ENCODE assay signal across 29 cellular contexts in genomic region chr9:94144394-94144793, GRCh38.
A peak's percentile ranks its signal among the peaks of the same experiment; 100 is the strongest.
DNase-seq lines count a peak whose midpoint lies in the region; ATAC-seq, FAIRE-seq and TF ChIP-seq lines count a peak whose summit lies in the region.
"Had no signal": no experiment of that assay in that cellular context is flagged by ENCODE, and none has a peak within 500 bp of the region (broad histone marks: within the 10 kb centered on the region; RNA-seq: fewer than 3 reads in every experiment).

No MANE protein-coding gene starts in this region.

- 0 out of 2 replicates have a peak overlapping the region, but pooled peaks have one; percentile 35 for H2AFZ ChIP-seq in K562 (ENCODE audit: low read depth, low read length)
- no peak overlapping the region for H2AFZ ChIP-seq in trophoblast cell (ENCODE audit: insufficient read depth, low read length, poor library complexity)

- CTCF ChIA-PET in K562 (lab: Yijun Ruan, JAX; ENCODE audit: low intra/inter-chr PET ratio): no interaction called here

- H3K9me3 ChIP-seq in K562 (replicated peaks; ENCODE audit: control insufficient read depth, insufficient read depth, low read depth, low read length) (no peaks in the 10 kb centered on the region), trophoblast cell (ENCODE audit: insufficient read depth, low read depth, low read length) (no peaks in the 10 kb centered on the region)
- H3K9me3 ChIP-seq: gastroesophageal sphincter, right lobe of liver, uterus had no signal

- BruUV-seq in K562 (replicated peaks; lab: Mats Ljungman, UMichigan): no TSS peak

- H2AK5ac ChIP-seq in trophoblast cell (ENCODE audit: low read length): no peak overlapping the region

- H3K27me3 Mint-ChIP-seq in activated T-helper 2 cell treated with anti-CD3 and anti-CD28 coated beads, Interferon-gamma antibody, Interleukin-2, Interleukin-4, amounts not matched to agents 10 μg/mL and 5 μg/mL and 100 μg/mL, durations not matched to agents 14 hours and 24 hours and 36 hours (ENCODE audit: low read depth): no peaks in the 10 kb centered on the region
- H3K27me3 Mint-ChIP-seq: activated naive CD8-positive, alpha-beta T cell; activated T-helper 17 cell treated with anti-CD3 and anti-CD28 coated beads, Interleukin-2, amount 50 U/mL, for 72 hours had no signal

- H3K36me3 ChIP-seq in K562 (ENCODE audit: control insufficient read depth, insufficient read depth, low read length): no peaks in the 10 kb centered on the region
- no peaks in the 10 kb centered on the region for H3K36me3 ChIP-seq in trophoblast cell (ENCODE audit: control insufficient read depth in 1 of 2, insufficient read depth in 2 of 2, low read length in 2 of 2)
- H3K36me3 ChIP-seq: gastroesophageal sphincter, right lobe of liver, uterus had no signal

- ATAC-seq in K562 (no peak), sciatic nerve (peak; percentile 26), HG03378 (IDR thresholded peaks at IDR 0.05; ENCODE audit: unreplicated experiment) (no peak)
- ATAC-seq: activated T-helper 17 cell treated with anti-CD3 and anti-CD28 coated beads, Interleukin-2, amount 50 U/mL, for 72 hours; gastroesophageal sphincter; naive thymus-derived CD4-positive, alpha-beta T cell; right lobe of liver had no signal

- no peak overlapping the region for H4K12ac ChIP-seq in trophoblast cell (ENCODE audit: low read depth, low read length)

- TF ChIP-seq POLR2A in K562 (conservative IDR thresholded peaks at IDR 0.05): no peak

- H3K27ac ChIP-seq in K562 (ENCODE audit: extremely low read depth, low read depth, low read length): no peak overlapping the region
- no peak overlapping the region for H3K27ac ChIP-seq in trophoblast cell (ENCODE audit: low read depth, low read length)
- H3K27ac ChIP-seq: HL-60, right lobe of liver, uterus had no signal

- in situ Hi-C loops in K562 (cut with MboI): no loop called here

- H2BK5ac ChIP-seq in trophoblast cell (ENCODE audit: low read depth, low read length, poor library complexity): no peak overlapping the region

- POLR2A ChIA-PET in K562 (lab: Yijun Ruan, JAX): interaction anchor here (0.6 to 1.6 kb wide), 4 partner anchors 8 to 845 kb away, joined by 3 to 7 read pairs (median 3); no protein-coding TSS in a partner anchor

- TF ChIP-seq RAD21 in Ishikawa (IDR thresholded peaks at IDR 0.05; ENCODE audit: low read depth) (no peak), K562 (CRISPR knock-in tag; conservative IDR thresholded peaks at IDR 0.05 in 1 of 2, IDR thresholded peaks at IDR 0.05 in 1 of 2) (no peak)

- peak; percentile 40 for FAIRE-seq in K562 (lab: Jason Lieb, UNC)
- FAIRE-seq: bronchial epithelial cell, H54, kidney, RCC 7860 had no signal

- H2BK12ac ChIP-seq in trophoblast cell (ENCODE audit: low read length): no peak overlapping the region

- no peak for TF ChIP-seq CTCF in K562 (IDR thresholded peaks at IDR 0.05 in 2 of 3, conservative IDR thresholded peaks at IDR 0.05 in 1 of 3; ENCODE audit: insufficient read depth in 2 of 3, low read depth in 1 of 3, low read length in 3 of 3)

- H3K9ac ChIP-seq in K562 (ENCODE audit: insufficient read depth in 1 of 2, low read depth in 2 of 2, low read length in 2 of 2) (peak overlapping the region in 1 of 2 experiments; percentile 24; a peak in 1 of 4 replicates), trophoblast cell (ENCODE audit: low read length) (no peak overlapping the region)

- no peak overlapping the region for H3K4ac ChIP-seq in trophoblast cell (ENCODE audit: low read depth, low read length)

- H3K23ac ChIP-seq in trophoblast cell (ENCODE audit: low read length): no peak overlapping the region

- H3K27me3 ChIP-seq in K562 (ENCODE audit: control insufficient read depth in 2 of 2, insufficient read depth in 2 of 2, low read length in 2 of 2) (no peaks in the 10 kb centered on the region), trophoblast cell (ENCODE audit: insufficient read depth, low read length) (no peaks in the 10 kb centered on the region)
- H3K27me3 ChIP-seq: gastroesophageal sphincter, right lobe of liver, uterus had no signal

- no peak for TF ChIP-seq EP300 in Ishikawa (IDR thresholded peaks at IDR 0.05; ENCODE audit: borderline replicate concordance)
- TF ChIP-seq EP300 in K562 (IDR thresholded peaks at IDR 0.05; ENCODE audit: low read length): no peak

- 6% methylated on average over 2 of the region's 2 CpGs for WGBS in K562 (ENCODE audit: insufficient coverage, low coverage, missing lambda C conversion rate)
- no CpG with 5 or more reads among the region's 2 CpGs for WGBS in trophoblast cell (ENCODE audit: extremely low coverage, insufficient coverage, insufficient read length)

- DNase-seq in K562 (ENCODE audit: extremely low read depth in 1 of 4, low spot score in 3 of 4): no peak
- peak; percentile 45 for DNase-seq in iris pigment epithelial cell (ENCODE audit: low read depth)
- DNase-seq in sciatic nerve (ENCODE audit: low spot score): no peak
- no peak for DNase-seq in activated T-helper 2 cell treated with anti-CD3 and anti-CD28 coated beads, Interferon-gamma antibody, Interleukin-2, Interleukin-4, amounts not matched to agents 10 μg/mL and 5 μg/mL and 100 μg/mL, durations not matched to agents 14 hours and 24 hours and 36 hours (ENCODE audit: low spot score)
- DNase-seq in trophoblast cell: no peak
- DNase-seq in NCI-H510A treated with DMSO at 0.1 percent for 48 hours (lab: John Stamatoyannopoulos, UW): no peak
- DNase-seq: activated CD4-positive, alpha-beta T cell treated with anti-CD3 and anti-CD28 coated beads for 48 hours; CD4-positive, CD25-positive, alpha-beta regulatory T cell; dermis blood vessel endothelial cell; DMS 273 treated with DMSO at 0.1 percent for 48 hours; kidney; mesenchymal stem cell; naive thymus-derived CD4-positive, alpha-beta T cell; NCI-H1417; NCI-H524; right lobe of liver; stimulated activated CD4-positive, alpha-beta T cell treated with anti-CD3 and anti-CD28 coated beads, Interleukin-15, amount 100 ng/mL, for 24 hours; stimulated activated CD8-positive, alpha-beta memory T cell treated with anti-CD3 and anti-CD28 coated beads, Interleukin-4, amount 100 ng/mL, for 48 hours; T-helper 2 cell; uterus had no signal

- H3K4me3 ChIP-seq in K562 (no peak overlapping the region), trophoblast cell (ENCODE audit: low read depth, low read length) (no peak overlapping the region)
- H3K4me3 ChIP-seq: gastroesophageal sphincter, right lobe of liver, uterus had no signal

- no peaks in the 10 kb centered on the region for H4K20me1 ChIP-seq in K562 (replicated peaks; ENCODE audit: control insufficient read depth, insufficient read depth, low read length)

- no peak overlapping the region for H4K8ac ChIP-seq in trophoblast cell (ENCODE audit: low read depth, low read length)

- no peaks in the 10 kb centered on the region for H3K9me1 ChIP-seq in K562 (ENCODE audit: control insufficient read depth, insufficient read depth, low read length)

- intact Hi-C loops in K562 (cut with micrococcal nuclease) (no loop called here), sciatic nerve (cut with DNase I) (no loop called here)
- intact Hi-C loops in activated T-helper 2 cell treated with anti-CD3 and anti-CD28 coated beads, Interferon-gamma antibody, Interleukin-2, Interleukin-4, amounts not matched to agents 10 μg/mL and 5 μg/mL and 100 μg/mL, durations not matched to agents 14 hours and 24 hours and 36 hours (cut with micrococcal nuclease): no loop called here

- no peak overlapping the region for H3K18ac ChIP-seq in trophoblast cell (ENCODE audit: low read length)

- H4K91ac ChIP-seq in trophoblast cell (ENCODE audit: low read depth, low read length): no peak overlapping the region

- H3K79me2 ChIP-seq in K562 (ENCODE audit: control insufficient read depth, insufficient read depth, low read length) (no peaks in the 10 kb centered on the region), trophoblast cell (ENCODE audit: control insufficient read depth, insufficient read depth, low read length, poor library complexity) (no peaks in the 10 kb centered on the region)

- H3K4me2 ChIP-seq in K562 (ENCODE audit: insufficient read depth, low read length): no peak overlapping the region
- no peak overlapping the region for H3K4me2 ChIP-seq in trophoblast cell (ENCODE audit: low read length)

- H2BK120ac ChIP-seq in trophoblast cell (ENCODE audit: insufficient read depth, low read length, poor library complexity): no peak overlapping the region

- no peaks in the 10 kb centered on the region for H3K9me3 Mint-ChIP-seq in activated T-helper 2 cell treated with anti-CD3 and anti-CD28 coated beads, Interferon-gamma antibody, Interleukin-2, Interleukin-4, amounts not matched to agents 10 μg/mL and 5 μg/mL and 100 μg/mL, durations not matched to agents 14 hours and 24 hours and 36 hours
- H3K9me3 Mint-ChIP-seq: activated T-helper 17 cell treated with anti-CD3 and anti-CD28 coated beads, Interleukin-2, amount 50 U/mL, for 72 hours; CD4-positive, CD25-positive, alpha-beta regulatory T cell had no signal

- H3K4me1 ChIP-seq in K562 (replicated peaks in 1 of 2; ENCODE audit: control insufficient read depth in 2 of 2, insufficient read depth in 2 of 2, low read length in 2 of 2) (peaks cover 20 to 29% of the 10 kb centered on the region in 2 experiments), trophoblast cell (ENCODE audit: control insufficient read depth in 1 of 2, insufficient read depth in 2 of 2, low read length in 2 of 2) (peaks cover 12 to 20% of the 10 kb centered on the region in 2 experiments)
- H3K4me1 ChIP-seq: right lobe of liver had no signal

- no peaks in the 10 kb centered on the region for H3K4me1 Mint-ChIP-seq in activated T-helper 2 cell treated with anti-CD3 and anti-CD28 coated beads, Interferon-gamma antibody, Interleukin-2, Interleukin-4, amounts not matched to agents 10 μg/mL and 5 μg/mL and 100 μg/mL, durations not matched to agents 14 hours and 24 hours and 36 hours (ENCODE audit: low read depth)
- H3K4me1 Mint-ChIP-seq: activated T-helper 17 cell treated with anti-CD3 and anti-CD28 coated beads, Interleukin-2, amount 50 U/mL, for 72 hours; CD4-positive, CD25-positive, alpha-beta regulatory T cell had no signal

- H3K79me1 ChIP-seq in trophoblast cell (ENCODE audit: low read length): no peaks in the 10 kb centered on the region

- no peak overlapping the region for H3K4me3 Mint-ChIP-seq in activated T-helper 2 cell treated with anti-CD3 and anti-CD28 coated beads, Interferon-gamma antibody, Interleukin-2, Interleukin-4, amounts not matched to agents 10 μg/mL and 5 μg/mL and 100 μg/mL, durations not matched to agents 14 hours and 24 hours and 36 hours (ENCODE audit: low read depth)
- H3K4me3 Mint-ChIP-seq: activated naive CD8-positive, alpha-beta T cell; activated T-helper 17 cell treated with anti-CD3 and anti-CD28 coated beads, Interleukin-2, amount 50 U/mL, for 72 hours; CD4-positive, CD25-positive, alpha-beta regulatory T cell; naive thymus-derived CD4-positive, alpha-beta T cell had no signal

- H3K27ac Mint-ChIP-seq in activated T-helper 2 cell treated with anti-CD3 and anti-CD28 coated beads, Interferon-gamma antibody, Interleukin-2, Interleukin-4, amounts not matched to agents 10 μg/mL and 5 μg/mL and 100 μg/mL, durations not matched to agents 14 hours and 24 hours and 36 hours: no peak overlapping the region
- H3K27ac Mint-ChIP-seq: activated naive CD8-positive, alpha-beta T cell; activated T-helper 17 cell treated with anti-CD3 and anti-CD28 coated beads, Interleukin-2, amount 50 U/mL, for 72 hours; CD4-positive, CD25-positive, alpha-beta regulatory T cell; naive thymus-derived CD4-positive, alpha-beta T cell had no signal

- H3K36me3 Mint-ChIP-seq in activated T-helper 2 cell treated with anti-CD3 and anti-CD28 coated beads, Interferon-gamma antibody, Interleukin-2, Interleukin-4, amounts not matched to agents 10 μg/mL and 5 μg/mL and 100 μg/mL, durations not matched to agents 14 hours and 24 hours and 36 hours (ENCODE audit: low read depth): no peaks in the 10 kb centered on the region
- H3K36me3 Mint-ChIP-seq: activated naive CD8-positive, alpha-beta T cell; CD4-positive, CD25-positive, alpha-beta regulatory T cell had no signal

- no peak overlapping the region for H3K14ac ChIP-seq in trophoblast cell (ENCODE audit: low read length)
